In genomic region chr1:193181526-193181925, GRCh38 we compare ENCODE assay signal across 22 cellular contexts. TPM values are rescaled to one million over a fixed set of nuclear protein-coding genes. Genes with fewer than 3 reads are reported as not detected.
DNase-seq lines count a peak whose midpoint lies in the region; ATAC-seq and TF ChIP-seq lines count a peak whose summit lies in the region.
"Had no signal": no experiment of that assay in that cellular context is flagged by ENCODE, and none has a peak within 500 bp of the region (broad histone marks: within the 10 kb centered on the region; RNA-seq: fewer than 3 reads in every experiment).

No MANE protein-coding gene starts in this region.

- H3K27me3 ChIP-seq in heart left ventricle (no peaks in the 10 kb centered on the region), endocrine pancreas (ENCODE audit: control insufficient read depth, insufficient read depth, low read length) (no peaks in the 10 kb centered on the region), thyroid gland (no peaks in the 10 kb centered on the region)
- H3K27me3 ChIP-seq: ovary, spleen, tibial nerve had no signal

- H3K4me1 ChIP-seq in heart left ventricle = peaks cover 0 to 55% (median 22%) of the 10 kb centered on the region in 12 donors
- peaks cover 26% of the 10 kb centered on the region for H3K4me1 ChIP-seq in endocrine pancreas (ENCODE audit: control insufficient read depth, insufficient read depth, low read length)
- peaks cover 40 to 54% of the 10 kb centered on the region in 2 donors for H3K4me1 ChIP-seq in thyroid gland

- H3K9me3 Mint-ChIP-seq in nephron = no peaks in the 10 kb centered on the region
- H3K9me3 Mint-ChIP-seq: CD14-positive monocyte had no signal

- H3K36me3 Mint-ChIP-seq in nephron (ENCODE audit: low read depth) = peaks cover 16% of the 10 kb centered on the region

- intact Hi-C loops in heart left ventricle (cut with DNase I) (loop anchor here in 7 of 10 donors (5.0 to 10.0 kb wide), 7 partner anchors 153 to 1113 kb away; no protein-coding TSS in a partner anchor), left ventricle myocardium superior (cut with micrococcal nuclease) (no loop called here), thyroid gland (cut with DNase I) (no loop called here)

- H3K9me3 ChIP-seq in heart left ventricle = no peaks in the 10 kb centered on the region
- H3K9me3 ChIP-seq in endocrine pancreas (ENCODE audit: control insufficient read depth, low read length) = no peaks in the 10 kb centered on the region
- no peaks in the 10 kb centered on the region for H3K9me3 ChIP-seq in thyroid gland
- H3K9me3 ChIP-seq: A549, ovary, spleen, tibial nerve had no signal

- no peak for ATAC-seq in heart left ventricle
- ATAC-seq in left ventricle myocardium superior = no peak
- no peak for ATAC-seq in omental fat pad (ENCODE audit: low FRiP score)
- ATAC-seq in HG03135 (IDR thresholded peaks at IDR 0.05; ENCODE audit: unreplicated experiment) = no peak
- ATAC-seq: A549 had no signal

- H3K9ac ChIP-seq in endocrine pancreas (ENCODE audit: control insufficient read depth, insufficient read depth, low read length) = no peak overlapping the region

- H3K4me3 Mint-ChIP-seq in nephron = peak overlapping the region; percentile 21 to 90 (median 86)
- H3K4me3 Mint-ChIP-seq: CD14-positive monocyte had no signal

- no peak for TF ChIP-seq CTCF in heart left ventricle (IDR thresholded peaks at IDR 0.05)
- no peak for TF ChIP-seq CTCF in nephron (IDR thresholded peaks at IDR 0.05; ENCODE audit: unreplicated experiment in 3 of 3)
- TF ChIP-seq CTCF in thyroid gland (IDR thresholded peaks at IDR 0.05) = no peak
- TF ChIP-seq CTCF in omental fat pad (IDR thresholded peaks at IDR 0.05) = no peak

- H3K27ac ChIP-seq in heart left ventricle = peak overlapping the region in 8 of 12 donors; percentile 3 to 55 (median 22)
- peak overlapping the region; percentile 36 to 72 (median 71) for H3K27ac ChIP-seq in thyroid gland
- H3K27ac ChIP-seq: A549, ovary, spleen had no signal

- DNase-seq in heart left ventricle (no peak), left ventricle myocardium superior (no peak), thyroid gland (no peak), germinal center (ENCODE audit: low spot score) (no peak), omental fat pad (ENCODE audit: low spot score) (no peak)
- DNase-seq: activated CD4-positive, alpha-beta T cell treated with anti-CD3 and anti-CD28 coated beads, Interleukin-2, amount 50 U/mL, for 1 hour; activated naive CD4-positive, alpha-beta T cell treated with anti-CD3 and anti-CD28 coated beads, Interleukin-2, amount 50 U/mL, for 16 hours; islet precursor cell; KG1; NCI-H1048; NCI-H2107; NCI-H524 treated with DMSO at 0.1 percent for 48 hours; ovary; spleen had no signal

- TF ChIP-seq POLR2A in heart left ventricle (IDR thresholded peaks at IDR 0.05) (no peak), thyroid gland (IDR thresholded peaks at IDR 0.05) (no peak)

- H3K27ac Mint-ChIP-seq in nephron = peak overlapping the region; percentile 19 to 79 (median 37)

- H3K27me3 Mint-ChIP-seq in nephron (ENCODE audit: low read depth) = no peaks in the 10 kb centered on the region

- WGBS in heart left ventricle, 4 donors = 32 to 54% (median 36%) methylated on average over 1 of the region's 1 CpG
- WGBS in thyroid gland, 2 donors = 49 to 71% methylated on average over 1 of the region's 1 CpG

- H3K4me3 ChIP-seq in heart left ventricle (peak overlapping the region in 10 of 12 donors; percentile 3 to 58 (median 51)), endocrine pancreas (ENCODE audit: control insufficient read depth, insufficient read depth, low read length) (peak overlapping the region; percentile 14), thyroid gland (replicated peaks in 1 of 3) (no peak overlapping the region)
- H3K4me3 ChIP-seq: A549, ovary, spleen had no signal

- H3K4me1 Mint-ChIP-seq in nephron = peaks cover 33% of the 10 kb centered on the region

- H3K36me3 ChIP-seq in heart left ventricle (no peaks in the 10 kb centered on the region), endocrine pancreas (ENCODE audit: control insufficient read depth, insufficient read depth, low read length) (no peaks in the 10 kb centered on the region), thyroid gland (no peaks in the 10 kb centered on the region)
- H3K36me3 ChIP-seq: ovary, spleen, tibial nerve had no signal

RNA-seq across cellular contexts. Expression of gene B3GALT2, which starts 4.9 kb away (rescaled TPM):
- 10 to 100 TPM; 22.5 to 67.0 (median 54.5) TPM for total RNA-seq in heart left ventricle
- polyA plus RNA-seq in heart left ventricle = 10 to 100 TPM; 14.6 to 39.4 TPM
- 83.4 TPM for total RNA-seq in left ventricle myocardium superior
- 1 to 10 TPM in 3 of 4 donors, under 1 TPM in 1; 0.67 to 1.7 (median 1.6) TPM for total RNA-seq in thyroid gland
- total RNA-seq in omental fat pad = 1 to 10 TPM in 2 of 4 donors, under 1 TPM in 2; 0.25 to 1.3 (median 0.74) TPM
- total RNA-seq: bronchial epithelial cell, mesenteric fat pad had no signal
- polyA plus RNA-seq: A549 had no signal

RNA-seq across cellular contexts. Expression of gene CDC73, which starts 59.7 kb away (rescaled TPM):
- total RNA-seq in heart left ventricle (10 to 100 TPM; 26.6 to 57.3 (median 53.6) TPM), left ventricle myocardium superior (59.5 TPM), thyroid gland (10 to 100 TPM; 44.6 to 70.0 (median 50.5) TPM), omental fat pad (10 to 100 TPM; 34.0 to 50.2 (median 39.7) TPM)
- 10 to 100 TPM in 1 of 2 donors, 1 to 10 TPM in 1; 8.3 to 20.7 TPM for polyA plus RNA-seq in heart left ventricle

Comparison
In these comparisons a context has a peak if more than half of its experiments do, and no peak if none do; other contexts are left out.
1. intact Hi-C loops: an anchor here in heart left ventricle (5.0 to 10.0 kb wide); none called in left ventricle myocardium superior and thyroid gland.
2. H3K4me3 ChIP-seq: peak in heart left ventricle (10 of 12) and endocrine pancreas (single experiment); none in thyroid gland (0 of 3).
3. RNA of gene B3GALT2, which starts 4.9 kb away (total RNA-seq): 83.4 TPM in left ventricle myocardium superior (single experiment) and 22.5 to 67.0 TPM in heart left ventricle; 0.67 to 1.7 TPM in thyroid gland and 0.25 to 1.3 TPM in omental fat pad; every median in the first group is over 4 times any median in the second.